19 cellular contexts compared by ENCODE assay signal in the genomic region with DNA sequence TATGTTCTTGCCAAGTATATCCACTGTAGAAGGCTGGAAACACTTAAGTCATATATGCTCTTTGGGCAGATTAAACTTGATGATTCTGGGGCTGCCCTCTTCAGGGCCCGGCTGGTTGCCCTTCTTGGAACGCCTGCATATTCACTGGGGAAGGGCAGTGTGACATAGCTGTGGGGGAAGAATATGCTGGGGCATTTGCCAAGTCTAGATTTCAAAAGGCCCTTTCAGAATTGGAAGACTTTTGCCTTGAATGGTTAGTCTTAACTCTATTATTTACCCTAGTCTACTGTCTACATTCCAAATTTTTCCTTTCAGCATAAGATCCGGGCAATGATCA.
DNase-seq lines count a peak whose midpoint lies in the region; ATAC-seq and TF ChIP-seq lines count a peak whose summit lies in the region.
"Had no signal": no experiment of that assay in that cellular context is flagged by ENCODE, and none has a peak within 500 bp of the region (broad histone marks: within the 10 kb centered on the region; RNA-seq: fewer than 3 reads in every experiment).

No MANE protein-coding gene starts in this region.

- no peak overlapping the region for H3K4me3 Mint-ChIP-seq in activated naive CD4-positive, alpha-beta T cell treated with anti-CD3 and anti-CD28 coated beads for 36 hours
- no peak overlapping the region for H3K4me3 Mint-ChIP-seq in activated CD4-positive, alpha-beta T cell treated with anti-CD3 and anti-CD28 coated beads for 36 hours
- H3K4me3 Mint-ChIP-seq: activated B cell treated with CpG ODN at 0.5 μM for 24 hours; activated CD4-positive, alpha-beta memory T cell treated with anti-CD3 and anti-CD28 coated beads for 36 hours; natural killer cell treated with Interleukin-12 subunit alpha and Interleukin-12 subunit beta and Interleukin-15 and Interleukin-18, amount 100 ng/mL, for 72 hours had no signal

- H3K27ac ChIP-seq in right cardiac atrium (ENCODE audit: low read length) (no peak overlapping the region), vagina (peak overlapping the region; percentile 8)
- H3K27ac ChIP-seq: BLaER1 treated with 17β-estradiol and CSF1 and Interleukin-3, amounts not matched to agents 10 nM and 100 nM; epithelial cell of prostate; KMS-11 had no signal

- H3K36me3 Mint-ChIP-seq in activated naive CD4-positive, alpha-beta T cell treated with anti-CD3 and anti-CD28 coated beads for 36 hours (ENCODE audit: low read depth): no peaks in the 10 kb centered on the region
- no peaks in the 10 kb centered on the region for H3K36me3 Mint-ChIP-seq in activated CD4-positive, alpha-beta T cell treated with anti-CD3 and anti-CD28 coated beads for 36 hours (ENCODE audit: low read depth)
- H3K36me3 Mint-ChIP-seq: activated CD4-positive, alpha-beta memory T cell treated with anti-CD3 and anti-CD28 coated beads for 36 hours; natural killer cell treated with Interleukin-12 subunit alpha and Interleukin-12 subunit beta and Interleukin-15 and Interleukin-18, amount 100 ng/mL, for 72 hours had no signal

- no peak for DNase-seq in left cardiac atrium
- DNase-seq in cardiac septum (ENCODE audit: low spot score): no peak
- peak; percentile 30 for DNase-seq in astrocyte of the spinal cord (ENCODE audit: low read depth, low spot score)
- peak in 1 of 3 donors; percentile 38 for DNase-seq in right cardiac atrium
- DNase-seq in vagina (ENCODE audit: extremely low spot score in 2 of 2): no peak
- DNase-seq in occipital lobe (lab: John Stamatoyannopoulos, UW): no peak
- DNase-seq in activated naive CD4-positive, alpha-beta T cell treated with anti-CD3 and anti-CD28 coated beads for 36 hours: no peak
- DNase-seq in activated CD4-positive, alpha-beta T cell treated with anti-CD3 and anti-CD28 coated beads for 36 hours: no peak
- DNase-seq: activated B cell treated with CpG ODN at 0.5 μM for 24 hours; activated CD4-positive, alpha-beta memory T cell treated with anti-CD3 and anti-CD28 coated beads for 36 hours; activated naive CD4-positive, alpha-beta T cell; Calu3; NCI-H1694 treated with DMSO at 0.1 percent for 48 hours; T1000 had no signal

- H3K4me1 ChIP-seq in right cardiac atrium (ENCODE audit: control insufficient read depth, insufficient read depth, low read length) (no peaks in the 10 kb centered on the region), vagina (peaks cover 43% of the 10 kb centered on the region)

- H3K27me3 ChIP-seq in right cardiac atrium (ENCODE audit: control insufficient read depth, insufficient read depth): no peaks in the 10 kb centered on the region
- H3K27me3 ChIP-seq in vagina: no peaks in the 10 kb centered on the region

- H3K27ac Mint-ChIP-seq in activated naive CD4-positive, alpha-beta T cell treated with anti-CD3 and anti-CD28 coated beads for 36 hours: no peak overlapping the region
- H3K27ac Mint-ChIP-seq in activated CD4-positive, alpha-beta T cell treated with anti-CD3 and anti-CD28 coated beads for 36 hours: no peak overlapping the region
- H3K27ac Mint-ChIP-seq: activated B cell treated with CpG ODN at 0.5 μM for 24 hours; activated CD4-positive, alpha-beta memory T cell treated with anti-CD3 and anti-CD28 coated beads for 36 hours; natural killer cell treated with Interleukin-12 subunit alpha and Interleukin-12 subunit beta and Interleukin-15 and Interleukin-18, amount 100 ng/mL, for 72 hours had no signal

- H3K9me3 ChIP-seq in right cardiac atrium (ENCODE audit: control insufficient read depth, low read length): no peaks in the 10 kb centered on the region
- no peaks in the 10 kb centered on the region for H3K9me3 ChIP-seq in vagina
- H3K9me3 ChIP-seq: HAP-1 had no signal

- no peak overlapping the region for H3K4me3 ChIP-seq in astrocyte of the spinal cord (ENCODE audit: low read depth, low read length)
- H3K4me3 ChIP-seq in right cardiac atrium (ENCODE audit: low read length): no peak overlapping the region
- no peak overlapping the region for H3K4me3 ChIP-seq in vagina
- H3K4me3 ChIP-seq: BLaER1 treated with 17β-estradiol and CSF1 and Interleukin-3, amounts not matched to agents 10 nM and 100 nM; HAP-1 had no signal

- H3K9me3 Mint-ChIP-seq in activated naive CD4-positive, alpha-beta T cell treated with anti-CD3 and anti-CD28 coated beads for 36 hours: no peaks in the 10 kb centered on the region
- no peaks in the 10 kb centered on the region for H3K9me3 Mint-ChIP-seq in activated CD4-positive, alpha-beta T cell treated with anti-CD3 and anti-CD28 coated beads for 36 hours (ENCODE audit: low read depth)
- H3K9me3 Mint-ChIP-seq: activated CD4-positive, alpha-beta memory T cell treated with anti-CD3 and anti-CD28 coated beads for 36 hours; natural killer cell treated with Interleukin-12 subunit alpha and Interleukin-12 subunit beta and Interleukin-15 and Interleukin-18, amount 100 ng/mL, for 72 hours had no signal

- in situ Hi-C loops in astrocyte of the spinal cord (cut with HindIII; ENCODE audit: low sequenced_read_pairs): no loop called here

- no peak for TF ChIP-seq POLR2A in vagina (IDR thresholded peaks at IDR 0.05)

- peaks cover 7% of the 10 kb centered on the region for H3K27me3 Mint-ChIP-seq in activated naive CD4-positive, alpha-beta T cell treated with anti-CD3 and anti-CD28 coated beads for 36 hours (ENCODE audit: low read depth)
- H3K27me3 Mint-ChIP-seq in activated CD4-positive, alpha-beta T cell treated with anti-CD3 and anti-CD28 coated beads for 36 hours: peaks cover 19% of the 10 kb centered on the region

- no peak for TF ChIP-seq CTCF in astrocyte of the spinal cord (IDR thresholded peaks at IDR 0.05; ENCODE audit: low read depth, low read length)
- TF ChIP-seq CTCF in vagina (IDR thresholded peaks at IDR 0.05): no peak

- intact Hi-C loops in left cardiac atrium (cut with DNase I) (no loop called here), cardiac septum (cut with DNase I) (loop anchor here (10.0 kb wide), 3 partner anchors 140 to 280 kb away; no protein-coding TSS in a partner anchor), right cardiac atrium (cut with DNase I) (no loop called here), vagina (cut with DNase I) (no loop called here)
- intact Hi-C loops in activated naive CD4-positive, alpha-beta T cell treated with anti-CD3 and anti-CD28 coated beads for 36 hours (cut with micrococcal nuclease): no loop called here
- intact Hi-C loops in activated CD4-positive, alpha-beta T cell treated with anti-CD3 and anti-CD28 coated beads for 36 hours (cut with DNase I, micrococcal nuclease): loop anchor here in 1 of 2 experiments (10.0 kb wide), 1 partner anchor 280 kb away; no protein-coding TSS in a partner anchor

- POLR2A ChIA-PET in activated CD4-positive, alpha-beta T cell treated with anti-CD3 and anti-CD28 coated beads for 36 hours (lab: Charles Lee): no interaction called here

- 51% methylated on average over 3 of the region's 3 CpGs for WGBS in right cardiac atrium

- H3K36me3 ChIP-seq in vagina: no peaks in the 10 kb centered on the region
- H3K36me3 ChIP-seq: BLaER1 treated with 17β-estradiol and CSF1 and Interleukin-3, amounts not matched to agents 10 nM and 100 nM; HAP-1 had no signal

- H3K4me1 Mint-ChIP-seq in activated naive CD4-positive, alpha-beta T cell treated with anti-CD3 and anti-CD28 coated beads for 36 hours (ENCODE audit: low read depth): peaks cover 2% of the 10 kb centered on the region
- peaks cover 2% of the 10 kb centered on the region for H3K4me1 Mint-ChIP-seq in activated CD4-positive, alpha-beta T cell treated with anti-CD3 and anti-CD28 coated beads for 36 hours

- CTCF ChIA-PET in activated naive CD4-positive, alpha-beta T cell treated with anti-CD3 and anti-CD28 coated beads for 36 hours (lab: Charles Lee): interaction anchor here (0.6 kb wide), 1 partner anchor 12 kb away, joined by 5 read pairs; no protein-coding TSS in a partner anchor
- CTCF ChIA-PET in activated CD4-positive, alpha-beta T cell treated with anti-CD3 and anti-CD28 coated beads for 36 hours (lab: Charles Lee): interaction anchor here (3.1 kb wide), 1 partner anchor 10 kb away, joined by 8 read pairs; no protein-coding TSS in a partner anchor

- ATAC-seq in left cardiac atrium (peak; percentile 25 to 61), right cardiac atrium (peak; percentile 12 to 37)
- no peak for ATAC-seq in activated CD4-positive, alpha-beta T cell treated with anti-CD3 and anti-CD28 coated beads for 36 hours
